In the genomic region with DNA sequence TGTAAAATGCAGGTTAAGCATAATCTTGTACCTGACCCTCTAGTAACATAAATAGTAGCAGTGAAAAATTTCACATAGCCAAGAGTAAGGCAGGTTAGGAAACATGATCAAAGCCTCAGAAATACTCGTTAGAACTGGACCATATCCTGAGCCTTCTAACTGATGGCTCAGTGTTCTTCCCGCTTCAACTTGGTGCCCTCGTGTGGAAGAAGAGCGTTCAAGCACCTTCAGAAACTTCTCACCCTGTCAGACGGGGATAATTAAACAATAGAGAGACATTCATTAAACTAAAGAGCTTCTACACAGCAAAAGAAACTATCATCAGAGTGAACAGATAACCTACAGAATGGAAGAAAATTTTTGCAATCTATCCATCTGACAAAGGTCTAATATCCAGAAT, we compare ENCODE assay signal across 8 cellular contexts.
A peak's percentile ranks its signal among the peaks of the same experiment; 100 is the strongest.
DNase-seq lines count a peak whose midpoint lies in the region; ATAC-seq, FAIRE-seq and TF ChIP-seq lines count a peak whose summit lies in the region.

No MANE protein-coding gene starts in this region.

- DNase-seq in CD1c-positive myeloid dendritic cell (ENCODE audit: extremely low spot score) (peak; percentile 19), GM19239 (ENCODE audit: insufficient read length, low spot score) (no peak), NCI-H748 treated with DMSO at 0.1 percent for 48 hours (lab: John Stamatoyannopoulos, UW) (peak; percentile 5), T47D (ENCODE audit: low read depth in 1 of 2, low spot score in 1 of 2) (peak; percentile 49 to 70), mesothelial cell of epicardium (ENCODE audit: low spot score in 2 of 2, unreplicated experiment in 2 of 2) (no peak), GM19238 (ENCODE audit: insufficient read length, low spot score) (no peak)

- H3K27ac Mint-ChIP-seq in mesothelial cell of epicardium: no peak overlapping the region

- peaks cover 25% of the 10 kb centered on the region for H3K36me3 Mint-ChIP-seq in mesothelial cell of epicardium

- TF ChIP-seq CTCF in mesothelial cell of epicardium (IDR thresholded peaks at IDR 0.05; ENCODE audit: unreplicated experiment): peak; percentile 45

- no peak for ATAC-seq in GM19328 (IDR thresholded peaks at IDR 0.05; ENCODE audit: unreplicated experiment)
- ATAC-seq in HG02678 (IDR thresholded peaks at IDR 0.05; ENCODE audit: unreplicated experiment): no peak

- peaks cover 2% of the 10 kb centered on the region for H3K4me1 Mint-ChIP-seq in mesothelial cell of epicardium

- no peak overlapping the region for H3K4me3 Mint-ChIP-seq in mesothelial cell of epicardium

- H3K9me3 Mint-ChIP-seq in mesothelial cell of epicardium: no peaks in the 10 kb centered on the region

- no peaks in the 10 kb centered on the region for H3K27me3 Mint-ChIP-seq in mesothelial cell of epicardium (ENCODE audit: low read depth)

- peak; percentile 8 for FAIRE-seq in GM19239 (lab: Jason Lieb, UNC)

- in situ Hi-C loops in T47D (cut with HindIII; ENCODE audit: low pct_unique_long_range_greater_than_20kb, low sequenced_read_pairs): no loop called here

Comparison
In these comparisons a context has a peak if more than half of its experiments do, and no peak if none do; other contexts are left out.
1. DNase-seq: peak in CD1c-positive myeloid dendritic cell (single experiment), NCI-H748 treated with DMSO at 0.1 percent for 48 hours (single experiment) and T47D (2 of 2); none in GM19239 (single experiment), mesothelial cell of epicardium (0 of 2) and GM19238 (single experiment).